Comparison of ENCODE assay signal across 8 cellular contexts in the genomic region with DNA sequence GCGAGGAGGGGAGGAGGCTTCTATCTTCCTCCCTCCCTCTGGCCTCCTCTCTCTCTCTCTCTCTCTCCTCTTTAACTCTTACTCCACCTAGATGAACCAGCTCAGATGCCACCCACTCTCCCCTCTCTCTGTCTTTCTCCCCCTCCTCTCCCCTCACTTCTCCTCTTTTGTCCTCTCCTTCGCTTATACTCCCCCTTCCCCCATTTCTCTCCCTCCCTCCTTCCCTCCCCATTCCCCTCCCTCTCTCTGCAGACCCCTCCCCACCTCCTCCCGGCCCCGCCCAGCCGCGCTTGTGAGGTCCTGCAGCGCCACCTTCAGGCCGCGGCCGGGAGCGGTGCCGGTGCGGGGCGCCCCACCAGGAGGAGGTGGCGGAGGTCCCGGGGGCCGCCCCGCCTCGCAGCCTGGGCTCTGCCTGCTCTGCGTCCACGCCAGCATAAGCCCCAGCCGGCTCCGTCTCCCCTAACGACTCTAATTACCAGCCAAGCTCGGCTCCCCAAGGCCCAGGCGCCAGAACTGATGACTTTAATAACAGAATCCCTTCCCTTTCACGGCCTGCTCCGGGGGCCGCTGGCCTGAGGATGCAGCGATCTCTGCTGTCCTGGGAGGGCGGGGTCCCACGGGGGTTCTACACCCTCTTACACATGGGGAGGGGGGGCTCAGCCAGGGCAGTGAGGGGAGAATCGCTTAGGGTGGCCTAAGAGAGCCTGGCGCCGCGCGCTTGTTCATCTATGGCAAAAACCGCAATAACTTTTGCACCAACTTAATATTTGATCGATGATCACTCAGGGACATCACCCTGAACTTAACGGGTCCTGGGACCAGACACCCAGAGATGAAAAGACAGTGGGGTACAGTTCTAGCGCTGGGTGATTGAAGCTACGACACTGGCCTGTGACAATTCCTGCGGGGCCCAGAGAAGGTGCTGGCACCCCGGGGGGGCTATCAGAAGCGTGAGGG.
DNase-seq lines count a peak whose midpoint lies in the region; ATAC-seq and TF ChIP-seq lines count a peak whose summit lies in the region.

No MANE protein-coding gene starts in this region.

- H2AFZ ChIP-seq in PC-3 (ENCODE audit: low read length): no peak overlapping the region

- 11% methylated on average over 26 of the region's 45 CpGs for WGBS in right lobe of liver (ENCODE audit: insufficient coverage, low coverage, low lambda C conversion rate, missing lambda C conversion rate)
- 22 to 31% (median 24%) methylated on average over 37 to 45 of the region's 45 CpGs for WGBS in stomach, 5 donors

- TF ChIP-seq POLR2A in right lobe of liver (IDR thresholded peaks at IDR 0.05): no peak
- TF ChIP-seq POLR2A in stomach (IDR thresholded peaks at IDR 0.05): no peak

- no peak for TF ChIP-seq EP300 in stomach (IDR thresholded peaks at IDR 0.05)

- TF ChIP-seq CTCF in PC-3 (conservative IDR thresholded peaks at IDR 0.05; ENCODE audit: low read depth, low read length) (peak; percentile 80), colonic mucosa (IDR thresholded peaks at IDR 0.05) (peak; percentile 56), right lobe of liver (IDR thresholded peaks at IDR 0.05) (peak; percentile 37 to 61 (median 50)), stomach (IDR thresholded peaks at IDR 0.05) (peak in 4 of 7 experiments; percentile 23 to 68 (median 62))

- H3K9me3 ChIP-seq in PC-3 (ENCODE audit: low read length): no peaks in the 10 kb centered on the region
- no peaks in the 10 kb centered on the region for H3K9me3 ChIP-seq in colonic mucosa
- H3K9me3 ChIP-seq in right lobe of liver: no peaks in the 10 kb centered on the region
- H3K9me3 ChIP-seq in stomach: peaks cover 0 to 5% (median 1%) of the 10 kb centered on the region in 4 donors

- CTCF ChIA-PET in PC-3 (lab: Charles Lee): no interaction called here

- BruUV-seq in PC-3 (replicated peaks; lab: Mats Ljungman, UMichigan): no TSS peak

- intact Hi-C loops in PC-3 (cut with micrococcal nuclease): no loop called here
- intact Hi-C loops in colonic mucosa (cut with DNase I): loop anchor here (5.0 to 10.0 kb wide), 3 partner anchors 174 to 851 kb away; a partner anchor contains a TSS
- intact Hi-C loops in right lobe of liver (cut with DNase I): no loop called here
- intact Hi-C loops in stomach (cut with DNase I; ENCODE audit: low total_unique reads): no loop called here

- no peaks in the 10 kb centered on the region for H3K9me2 ChIP-seq in PC-3 (replicated peaks; ENCODE audit: low read length)

- H3F3A ChIP-seq in PC-3 (ENCODE audit: low read length, unreplicated experiment): no peaks in the 10 kb centered on the region

- H3K9ac ChIP-seq in PC-3 (ENCODE audit: low read length) (no peak overlapping the region), colonic mucosa (ENCODE audit: low read depth in 2 of 2, low read length in 2 of 2) (no peak overlapping the region)

- no peaks in the 10 kb centered on the region for H3K79me2 ChIP-seq in PC-3 (ENCODE audit: low read length)

- H3K36me3 ChIP-seq in PC-3 (ENCODE audit: low read depth, low read length) (no peaks in the 10 kb centered on the region), colonic mucosa (no peaks in the 10 kb centered on the region), right lobe of liver (no peaks in the 10 kb centered on the region), stomach (no peaks in the 10 kb centered on the region)

- DNase-seq in NCI-H2107 (lab: John Stamatoyannopoulos, UW) (peak; percentile 21), NCI-H2107 treated with DMSO at 0.1 percent for 48 hours (lab: John Stamatoyannopoulos, UW; ENCODE audit: unreplicated experiment) (no peak), PC-3 (peak; percentile 36), colonic mucosa (peak; percentile 50), right lobe of liver (peak in 1 of 3 donors; percentile 44), stomach (peak; percentile 28)

- no peak overlapping the region for H3K27ac ChIP-seq in PC-3 (ENCODE audit: low read length)
- no peak overlapping the region for H3K27ac ChIP-seq in colonic mucosa
- H3K27ac ChIP-seq in right lobe of liver: no peak overlapping the region
- H3K27ac ChIP-seq in stomach: peak overlapping the region in 1 of 5 donors; percentile 83

- POLR2A ChIA-PET in PC-3 (lab: Charles Lee; ENCODE audit: unreplicated experiment): no interaction called here

- H3K4me1 ChIP-seq in PC-3 (ENCODE audit: insufficient read depth, low read length): peaks cover 13% of the 10 kb centered on the region
- H3K4me1 ChIP-seq in colonic mucosa: no peaks in the 10 kb centered on the region
- no peaks in the 10 kb centered on the region for H3K4me1 ChIP-seq in right lobe of liver
- H3K4me1 ChIP-seq in stomach: peaks cover 10 to 41% (median 21%) of the 10 kb centered on the region in 4 donors

- no peaks in the 10 kb centered on the region for H4K20me1 ChIP-seq in PC-3 (ENCODE audit: low read length)

- ATAC-seq in PC-3 (no peak), right lobe of liver (peak; percentile 4 to 54 (median 49)), GM19397 (IDR thresholded peaks at IDR 0.05; ENCODE audit: unreplicated experiment) (no peak), HG03196 (IDR thresholded peaks at IDR 0.05; ENCODE audit: unreplicated experiment) (no peak)

- H3K27me3 ChIP-seq in PC-3 (ENCODE audit: low read length) (peaks cover 6% of the 10 kb centered on the region), colonic mucosa (no peaks in the 10 kb centered on the region), right lobe of liver (no peaks in the 10 kb centered on the region), stomach (peaks cover 0 to 38% (median 10%) of the 10 kb centered on the region in 3 donors)

- 0 out of 2 replicates have a peak overlapping the region, but pooled peaks have one; percentile 24 for H3K4me3 ChIP-seq in PC-3 (ENCODE audit: low read length)
- H3K4me3 ChIP-seq in colonic mucosa: no peak overlapping the region
- H3K4me3 ChIP-seq in right lobe of liver: no peak overlapping the region
- peak overlapping the region in 3 of 4 donors; percentile 2 to 21 (median 9) for H3K4me3 ChIP-seq in stomach

- no peak overlapping the region for H3K4me2 ChIP-seq in PC-3 (ENCODE audit: low read length)

Comparison
In these comparisons a context has a peak if more than half of its experiments do, and no peak if none do; other contexts are left out.
1. ATAC-seq: peak in right lobe of liver (4 of 4); none in PC-3 (single experiment), GM19397 (single experiment) and HG03196 (single experiment).
2. H3K4me3 ChIP-seq: peak in PC-3 (single experiment) and stomach (3 of 4); none in colonic mucosa (single experiment) and right lobe of liver (0 of 3).
3. Peak in every context shown above with its lines, with median percentiles within 50 percentile points of each other: CTCF ChIP-seq.